In the genomic region with DNA sequence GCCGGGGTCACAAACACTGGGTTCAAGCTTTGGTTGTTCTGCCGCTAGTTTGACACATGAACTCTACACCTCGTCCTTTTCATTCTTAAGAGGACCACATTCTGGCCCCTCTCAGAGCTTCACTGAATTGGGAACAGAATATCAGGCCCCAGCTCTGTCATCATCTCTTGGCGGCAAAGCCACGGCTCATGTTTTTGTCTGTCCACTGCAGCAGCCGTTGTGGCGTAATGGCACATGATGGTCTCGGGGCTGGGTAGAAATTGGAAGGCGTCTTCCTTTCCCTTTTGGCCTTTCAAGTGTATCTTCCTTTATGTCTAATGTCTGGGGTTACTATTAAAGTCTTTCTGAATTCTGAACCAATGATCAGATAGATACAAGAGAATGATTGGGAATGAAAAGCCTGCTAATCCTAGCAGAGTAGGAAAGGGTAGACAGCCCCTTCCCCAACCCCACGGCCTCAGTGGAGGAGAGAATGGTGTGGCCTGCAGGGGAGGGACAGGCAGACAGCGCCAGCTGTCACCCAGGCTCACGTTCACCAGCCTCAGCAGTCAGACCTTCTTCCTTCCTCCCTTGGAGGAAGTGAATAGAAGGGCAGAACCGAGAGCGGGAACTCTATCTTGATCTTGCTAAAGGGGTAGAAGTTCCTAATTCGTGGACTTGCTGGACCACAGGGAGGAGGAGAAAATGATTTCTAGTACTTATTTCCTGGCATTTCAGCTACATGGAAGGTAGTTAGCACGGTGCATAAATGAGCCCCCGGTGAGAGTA, we compare ENCODE assay signal across 14 cellular contexts.
"Had no signal": no experiment of that assay in that cellular context is flagged by ENCODE, and none has a peak within 500 bp of the region (broad histone marks: within the 10 kb centered on the region; RNA-seq: fewer than 3 reads in every experiment).

No MANE protein-coding gene starts in this region.

- H3K4me3 ChIP-seq: dorsolateral prefrontal cortex, heart right ventricle, left ventricle myocardium inferior, upper lobe of right lung had no signal

- DNase-seq: activated CD4-positive, alpha-beta T cell treated with anti-CD3 and anti-CD28 coated beads for 1 hour; activated CD4-positive, alpha-beta T cell treated with anti-CD3 and anti-CD28 coated beads, Interleukin-2, amount 50 U/mL, for 48 hours; activated gamma-delta T cell treated with Interleukin-2 at 50 U/mL for 16 hours; activated naive CD8-positive, alpha-beta T cell treated with anti-CD3 and anti-CD28 coated beads for 36 hours; activated T-cell treated with anti-CD3 and anti-CD28 coated beads, Interleukin-2, amount 50 U/mL, for 72 hours; dorsolateral prefrontal cortex; foreskin melanocyte; heart right ventricle; kidney; left ventricle myocardium inferior; mesenchymal stem cell; stimulated activated CD4-positive, alpha-beta T cell treated with anti-CD3 and anti-CD28 coated beads, Interleukin-15, amount 100 ng/mL, for 24 hours; stimulated activated CD4-positive, alpha-beta T cell treated with anti-CD3 and anti-CD28 coated beads, Interleukin-4, amount 100 ng/mL, for 24 hours; upper lobe of right lung had no signal

- H3K27ac ChIP-seq: heart right ventricle, left ventricle myocardium inferior, upper lobe of right lung had no signal

- H3K9me3 ChIP-seq: heart right ventricle, left ventricle myocardium inferior, upper lobe of right lung had no signal

- H3K4me1 ChIP-seq: heart right ventricle, upper lobe of right lung had no signal

- H3K27me3 ChIP-seq: dorsolateral prefrontal cortex, upper lobe of right lung had no signal

- H3K36me3 ChIP-seq: heart right ventricle, left ventricle myocardium inferior, upper lobe of right lung had no signal

- ATAC-seq: activated T-cell treated with anti-CD3 and anti-CD28 coated beads, Interleukin-2, amount 50 U/mL, for 72 hours; heart right ventricle; upper lobe of right lung had no signal
